In genomic region chr3:46960081-46960701, GRCh38 we compare ENCODE assay signal across 8 cellular contexts. TPM values are rescaled to one million over a fixed set of nuclear protein-coding genes. Genes with fewer than 3 reads are reported as not detected.
DNase-seq lines count a peak whose midpoint lies in the region; ATAC-seq lines count a peak whose summit lies in the region.

No MANE protein-coding gene starts in this region.

- H3K4me3 Mint-ChIP-seq in memory B cell: peak overlapping the region; percentile 67

- H3K27ac Mint-ChIP-seq in memory B cell: peak overlapping the region; percentile 83

- peak overlapping the region; percentile 78 for H3K27ac ChIP-seq in caudate nucleus (ENCODE audit: low read depth, low read length)

- ATAC-seq in memory B cell (ENCODE audit: low read depth) (no peak), GM21786 (IDR thresholded peaks at IDR 0.05; ENCODE audit: unreplicated experiment) (no peak)

- H3K4me1 Mint-ChIP-seq in memory B cell: peaks cover 59% of the 10 kb centered on the region

- no peaks in the 10 kb centered on the region for H3K27me3 Mint-ChIP-seq in memory B cell

- H3K9me3 Mint-ChIP-seq in memory B cell: no peaks in the 10 kb centered on the region

- peak; percentile 74 for DNase-seq in AG08395 (ENCODE audit: low spot score)
- DNase-seq in HT1080 (ENCODE audit: low read depth): peak; percentile 76
- peak in 1 of 61 donors; percentile 22 for DNase-seq in caudate nucleus (lab: John Stamatoyannopoulos, UW)
- DNase-seq in memory B cell (ENCODE audit: low spot score in 2 of 2): no peak
- DNase-seq in HCEC 1CT: no peak
- no peak for DNase-seq in effector CD4-positive, alpha-beta T cell
- DNase-seq in NCI-H1105 treated with DMSO at 0.1 percent for 48 hours (lab: John Stamatoyannopoulos, UW): no peak

- H3K36me3 Mint-ChIP-seq in memory B cell: peaks cover 17% of the 10 kb centered on the region

RNA-seq across cellular contexts. Expression of gene CCDC12, which starts 16.4 kb away (rescaled TPM):
- total RNA-seq in HT1080 (2014; rRNA removed; shearing (Covaris generic)): 38.9 and 40.6 TPM in 2 replicates
- 21.9 and 31.9 TPM in 2 replicates for polyA plus RNA-seq in HT1080 (2015; cell fraction: cytosol; rRNA removed)
- polyA plus RNA-seq in HT1080 (2015; cell fraction: nucleus; rRNA removed): 17.6 and 18.7 TPM in 2 replicates

RNA-seq across cellular contexts. Expression of gene NBEAL2, which starts 19.3 kb away (rescaled TPM):
- total RNA-seq in HT1080 (2014; rRNA removed; shearing (Covaris generic)): 42.1 and 42.7 TPM in 2 replicates
- polyA plus RNA-seq in HT1080 (2015; cell fraction: cytosol; rRNA removed): 21.2 and 23.8 TPM in 2 replicates
- polyA plus RNA-seq in HT1080 (2015; cell fraction: nucleus; rRNA removed): 262 and 275 TPM in 2 replicates

Comparison
In these comparisons a context has a peak if more than half of its experiments do, and no peak if none do; other contexts are left out.
1. DNase-seq: peak in AG08395 (single experiment) and HT1080 (single experiment); none in memory B cell (0 of 2), HCEC 1CT (single experiment), effector CD4-positive, alpha-beta T cell (single experiment) and NCI-H1105 treated with DMSO at 0.1 percent for 48 hours (single experiment).